In the genomic region with DNA sequence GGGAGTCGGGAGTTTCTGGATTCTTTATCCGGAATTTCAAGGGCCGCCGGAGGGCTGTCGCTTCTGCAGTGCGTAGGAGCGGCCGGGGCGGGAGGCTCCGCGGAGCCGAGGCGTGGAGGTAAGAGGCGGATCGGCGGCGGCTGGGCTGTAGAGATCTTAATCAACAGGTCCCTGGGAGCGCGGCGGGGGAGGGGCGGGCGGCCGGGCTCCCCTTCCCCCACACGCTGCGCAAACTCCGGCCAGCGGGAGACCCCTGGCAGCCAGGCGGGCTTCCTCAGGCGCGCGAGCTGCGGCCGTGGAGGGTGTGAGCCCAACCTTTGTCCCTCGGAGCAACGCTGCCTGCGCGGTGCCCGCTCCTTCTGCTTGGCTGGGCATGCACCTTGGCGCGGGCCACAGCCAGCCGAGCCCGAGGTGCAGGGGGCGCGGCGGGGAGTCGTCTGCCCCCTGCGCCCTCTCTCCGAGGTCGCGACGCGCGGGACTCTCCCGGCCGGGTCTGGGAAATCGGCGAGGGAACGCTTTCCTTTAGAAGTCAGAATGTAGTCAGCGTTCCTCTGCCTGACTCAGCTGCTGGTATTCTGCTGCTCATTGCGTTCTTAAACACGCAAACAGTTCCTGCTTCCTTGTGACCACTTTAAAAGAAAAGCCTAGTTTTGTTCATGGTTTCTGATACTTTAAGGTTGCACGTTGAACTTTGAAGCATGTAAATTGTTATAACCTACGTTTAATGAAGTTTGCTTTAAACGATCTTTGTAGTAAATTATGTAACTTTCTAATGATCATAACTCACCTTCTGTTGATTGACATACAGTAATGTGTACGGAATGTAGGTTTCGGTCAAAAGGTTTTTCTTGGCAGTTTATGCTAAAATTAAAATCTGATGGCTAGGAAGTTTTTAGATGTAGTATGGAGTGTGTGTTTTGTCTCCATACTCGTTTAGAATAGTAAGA, we compare ENCODE assay signal across 8 cellular contexts. TPM values are rescaled to one million over a fixed set of nuclear protein-coding genes. Genes with fewer than 3 reads are reported as not detected.
DNase-seq lines count a peak whose midpoint lies in the region; ATAC-seq and TF ChIP-seq lines count a peak whose summit lies in the region.

A gene (plus strand): TSS at position 20 of the 947 bp plus-strand sequence. CDS start 37,736 bp downstream, outside the sequence.

- H3K27me3 Mint-ChIP-seq in activated CD4-positive, alpha-beta memory T cell treated with anti-CD3 and anti-CD28 coated beads, Interleukin-2, amount 10 ng/mL, durations not matched to agents 7 days and 5 days = peaks cover 12% of the 10 kb centered on the region

- CTCF ChIA-PET in activated CD4-positive, alpha-beta memory T cell treated with anti-CD3 and anti-CD28 coated beads, Interleukin-2, amount 10 ng/mL, durations not matched to agents 7 days and 5 days (lab: Charles Lee) = interaction anchor here (0.8 to 1.5 kb wide), 4 partner anchors 44 to 118 kb away, joined by 3 to 6 read pairs (median 4); a partner anchor contains a TSS

- H3K36me3 ChIP-seq in MM.1S (replicated peaks; ENCODE audit: insufficient read depth, low read length) (no peaks in the 10 kb centered on the region), thoracic aorta (no peaks in the 10 kb centered on the region)

- H3F3A ChIP-seq in MM.1S (ENCODE audit: insufficient read depth, low read length) = no peaks in the 10 kb centered on the region

- peak within 1 kb of the TSS; percentile 87 for H2AFZ ChIP-seq in MM.1S (ENCODE audit: low read length)

- H3K27ac ChIP-seq in MM.1S (ENCODE audit: low read length) (peak within 1 kb of the TSS; percentile 66; the same call in 1 of the 2 replicates), thoracic aorta (peak within 1 kb of the TSS; percentile 93 to 99)

- H3K9me3 ChIP-seq in MM.1S (replicated peaks; ENCODE audit: insufficient read depth, low read length) = no peaks in the 10 kb centered on the region
- no peaks in the 10 kb centered on the region for H3K9me3 ChIP-seq in thoracic aorta

- H3K27me3 ChIP-seq in MM.1S (replicated peaks; ENCODE audit: insufficient read depth, low read length) (no peaks in the 10 kb centered on the region), thoracic aorta (replicated peaks; ENCODE audit: insufficient read depth) (no peaks in the 10 kb centered on the region)

- H3K36me3 Mint-ChIP-seq in activated CD4-positive, alpha-beta memory T cell treated with anti-CD3 and anti-CD28 coated beads, Interleukin-2, amount 10 ng/mL, durations not matched to agents 7 days and 5 days (ENCODE audit: low read depth) = no peaks in the 10 kb centered on the region

- H3K4me3 ChIP-seq in HFF-Myc (replicated peaks; ENCODE audit: low read depth, low read length) = peak within 1 kb of the TSS; percentile 56
- H3K4me3 ChIP-seq in MM.1S (ENCODE audit: low read length) = peak within 1 kb of the TSS; percentile 82
- peak within 1 kb of the TSS; percentile 81 for H3K4me3 ChIP-seq in fibroblast of mammary gland (ENCODE audit: control insufficient read depth, low read depth, low read length)
- peak within 1 kb of the TSS; percentile 96 for H3K4me3 ChIP-seq in thoracic aorta

- H3K4me1 ChIP-seq in MM.1S (ENCODE audit: low read length) = no peaks in the 10 kb centered on the region
- peaks cover 12 to 31% of the 10 kb centered on the region in 2 donors for H3K4me1 ChIP-seq in thoracic aorta (ENCODE audit: control insufficient read depth in 1 of 2, low read depth in 2 of 2)

- H3K79me2 ChIP-seq in MM.1S (ENCODE audit: low read length) = peaks cover 44% of the 10 kb centered on the region

- POLR2A ChIA-PET in activated CD4-positive, alpha-beta memory T cell treated with anti-CD3 and anti-CD28 coated beads, Interleukin-2, amount 10 ng/mL, durations not matched to agents 7 days and 5 days (lab: Charles Lee) = interaction anchor here (1.3 kb wide), 1 partner anchor 118 kb away, joined by 3 read pairs; a partner anchor contains a TSS

- H3K4me2 ChIP-seq in MM.1S (ENCODE audit: low read depth, low read length) = peak within 1 kb of the TSS; percentile 86

- H3K4me1 Mint-ChIP-seq in activated CD4-positive, alpha-beta memory T cell treated with anti-CD3 and anti-CD28 coated beads, Interleukin-2, amount 10 ng/mL, durations not matched to agents 7 days and 5 days = peaks cover 22% of the 10 kb centered on the region

- peak; percentile 39 for ATAC-seq in thoracic aorta (ENCODE audit: insufficient number of reproducible peaks, low FRiP score, low read depth)

- no peaks in the 10 kb centered on the region for H3K9me2 ChIP-seq in MM.1S (replicated peaks; ENCODE audit: insufficient read depth, low read length)

- peak within 1 kb of the TSS; percentile 71 for H3K27ac Mint-ChIP-seq in activated CD4-positive, alpha-beta memory T cell treated with anti-CD3 and anti-CD28 coated beads, Interleukin-2, amount 10 ng/mL, durations not matched to agents 7 days and 5 days

- H3K4me3 Mint-ChIP-seq in activated CD4-positive, alpha-beta memory T cell treated with anti-CD3 and anti-CD28 coated beads, Interleukin-2, amount 10 ng/mL, durations not matched to agents 7 days and 5 days = peak within 1 kb of the TSS; percentile 85

- H4K20me1 ChIP-seq in MM.1S (ENCODE audit: insufficient read depth, low read length) = no peaks in the 10 kb centered on the region

- no peaks in the 10 kb centered on the region for H3K9me3 Mint-ChIP-seq in activated CD4-positive, alpha-beta memory T cell treated with anti-CD3 and anti-CD28 coated beads, Interleukin-2, amount 10 ng/mL, durations not matched to agents 7 days and 5 days

- H3K9ac ChIP-seq in MM.1S (ENCODE audit: low read length) = peak within 1 kb of the TSS; percentile 69

- TF ChIP-seq CTCF in HFF-Myc (IDR thresholded peaks at IDR 0.05; ENCODE audit: low read depth, low read length, missing control alignments) (no peak), MM.1S (IDR thresholded peaks at IDR 0.05; ENCODE audit: low read length) (no peak), fibroblast of mammary gland (conservative IDR thresholded peaks at IDR 0.05; ENCODE audit: control insufficient read depth, insufficient read depth, low read depth, low read length) (no peak), thoracic aorta (IDR thresholded peaks at IDR 0.05) (no peak)

- peak; percentile 49 for DNase-seq in activated T-cell treated with anti-CD3 and anti-CD28 coated beads for 24 hours (ENCODE audit: low read depth)
- no peak for DNase-seq in activated T-cell treated with anti-CD3 and anti-CD28 coated beads, Interleukin-2, amount 50 U/mL, for 48 hours
- no peak for DNase-seq in HFF-Myc (ENCODE audit: extremely low read depth, low read depth)
- no peak for DNase-seq in MM.1S
- no peak for DNase-seq in activated CD4-positive, alpha-beta memory T cell treated with anti-CD3 and anti-CD28 coated beads, Interleukin-2, amount 10 ng/mL, durations not matched to agents 7 days and 5 days
- DNase-seq in fibroblast of mammary gland (ENCODE audit: low read depth) = peak; percentile 87
- peak; percentile 63 for DNase-seq in myocyte (ENCODE audit: low read depth)
- no peak for DNase-seq in thoracic aorta (ENCODE audit: low spot score)

RNA-seq across cellular contexts. Expression of the gene that starts here (rescaled TPM):
- 1 to 10 TPM; 6.5 to 7.0 TPM for total RNA-seq in activated CD4-positive, alpha-beta memory T cell treated with anti-CD3 and anti-CD28 coated beads, Interleukin-2, amount 10 ng/mL, durations not matched to agents 7 days and 5 days
- 24.8 and 25.8 TPM in 2 replicates for total RNA-seq in myocyte
- polyA plus RNA-seq in myocyte (2012) = 14.0 TPM
- total RNA-seq in thoracic aorta = 10 to 100 TPM; 16.9 to 20.1 TPM

Comparison
In these comparisons a context has a peak if more than half of its experiments do, and no peak if none do; other contexts are left out.
1. DNase-seq: peak in activated T-cell treated with anti-CD3 and anti-CD28 coated beads for 24 hours (single experiment), fibroblast of mammary gland (single experiment) and myocyte (single experiment); none in activated T-cell treated with anti-CD3 and anti-CD28 coated beads, Interleukin-2, amount 50 U/mL, for 48 hours (0 of 2), HFF-Myc (single experiment), MM.1S (single experiment), activated CD4-positive, alpha-beta memory T cell treated with anti-CD3 and anti-CD28 coated beads, Interleukin-2, amount 10 ng/mL, durations not matched to agents 7 days and 5 days (single experiment) and thoracic aorta (single experiment).
2. Peak in every context shown above with its lines, with median percentiles within 50 percentile points of each other: H3K4me3 ChIP-seq.